In the genomic region with DNA sequence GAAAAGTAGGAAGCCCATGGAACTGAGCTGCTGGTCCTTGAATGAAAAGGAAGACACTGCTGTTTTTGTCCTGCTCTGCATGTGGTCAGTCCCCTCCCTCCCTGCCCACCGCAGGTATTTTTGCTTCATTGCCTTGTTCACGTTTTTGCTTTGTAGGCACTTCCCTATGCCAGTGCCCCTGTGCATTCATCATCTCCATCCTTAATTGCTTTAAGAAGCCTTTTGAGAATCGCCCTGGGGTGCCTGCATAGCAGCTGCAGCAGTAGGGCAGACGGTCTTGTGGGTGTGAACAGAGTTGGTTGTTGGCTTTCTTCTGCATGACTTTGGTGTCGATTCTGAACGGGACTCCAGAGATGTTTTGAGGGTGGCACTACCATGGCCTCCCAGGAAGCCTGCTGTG, we compare ENCODE assay signal across 9 cellular contexts.
A peak's percentile ranks its signal among the peaks of the same experiment; 100 is the strongest.
DNase-seq lines count a peak whose midpoint lies in the region; FAIRE-seq and TF ChIP-seq lines count a peak whose summit lies in the region.
"Had no signal": no experiment of that assay in that cellular context is flagged by ENCODE, and none has a peak within 500 bp of the region (broad histone marks: within the 10 kb centered on the region; RNA-seq: fewer than 3 reads in every experiment).

No MANE protein-coding gene starts in this region.

- CTCF ChIA-PET in activated CD4-positive, alpha-beta memory T cell treated with anti-CD3 and anti-CD28 coated beads for 36 hours (lab: Charles Lee), result no interaction called here

- intact Hi-C loops in activated CD4-positive, alpha-beta memory T cell treated with anti-CD3 and anti-CD28 coated beads for 36 hours (cut with micrococcal nuclease), result loop anchor here (5.0 to 10.0 kb wide), 4 partner anchors 125 to 398 kb away; a partner anchor contains a TSS

- H3K27me3 ChIP-seq in ACC112 (ENCODE audit: insufficient read depth, low read length), result no peaks in the 10 kb centered on the region

- no peak overlapping the region for H3K4me3 ChIP-seq in ACC112 (ENCODE audit: low read depth, low read length)

- H3K9me3 Mint-ChIP-seq in activated CD4-positive, alpha-beta memory T cell treated with anti-CD3 and anti-CD28 coated beads for 36 hours, result peaks cover 7% of the 10 kb centered on the region

- peaks cover 47% of the 10 kb centered on the region for H3K4me1 ChIP-seq in ACC112 (ENCODE audit: control insufficient read depth, insufficient read depth, low read length, unreplicated experiment)

- no peaks in the 10 kb centered on the region for H3K79me2 ChIP-seq in ACC112 (ENCODE audit: control insufficient read depth, insufficient read depth, low read length, unreplicated experiment)

- no peak overlapping the region for H2AFZ ChIP-seq in ACC112 (ENCODE audit: low read length, unreplicated experiment)

- FAIRE-seq in GM12892 (lab: Jason Lieb, UNC), result peak; percentile 89

- H3K36me3 Mint-ChIP-seq in activated CD4-positive, alpha-beta memory T cell treated with anti-CD3 and anti-CD28 coated beads for 36 hours, result peaks cover 3% of the 10 kb centered on the region

- no peak for DNase-seq in GM12892 (ENCODE audit: insufficient read length)
- no peak for DNase-seq in activated CD4-positive, alpha-beta memory T cell treated with anti-CD3 and anti-CD28 coated beads for 36 hours
- peak; percentile 29 for DNase-seq in kidney tubule cell (ENCODE audit: low spot score)
- no peak for DNase-seq in DMS 273 treated with DMSO at 0.1 percent for 48 hours (lab: John Stamatoyannopoulos, UW)
- DNase-seq in DMS53 (lab: John Stamatoyannopoulos, UW), result no peak
- DNase-seq in iPS-NIHi11 (ENCODE audit: low spot score), result no peak
- no peak for DNase-seq in caudate nucleus (lab: John Stamatoyannopoulos, UW)

- H3K27me3 Mint-ChIP-seq in activated CD4-positive, alpha-beta memory T cell treated with anti-CD3 and anti-CD28 coated beads for 36 hours, result peaks cover 3% of the 10 kb centered on the region

- peak overlapping the region; percentile 57 for H3K27ac Mint-ChIP-seq in activated CD4-positive, alpha-beta memory T cell treated with anti-CD3 and anti-CD28 coated beads for 36 hours

- H3K4me1 Mint-ChIP-seq in activated CD4-positive, alpha-beta memory T cell treated with anti-CD3 and anti-CD28 coated beads for 36 hours (ENCODE audit: low read depth), result peaks cover 47% of the 10 kb centered on the region

- H3K36me3 ChIP-seq in ACC112 (ENCODE audit: insufficient read depth, low read length), result no peaks in the 10 kb centered on the region

- no peak overlapping the region for H3K4me3 Mint-ChIP-seq in activated CD4-positive, alpha-beta memory T cell treated with anti-CD3 and anti-CD28 coated beads for 36 hours

- H3K27ac ChIP-seq in ACC112 (ENCODE audit: low read depth, low read length) (peak overlapping the region; percentile 94; the same call in 1 of the 2 replicates), caudate nucleus (ENCODE audit: low read depth, low read length) (no peak overlapping the region)
- H3K27ac ChIP-seq: C4-2B had no signal

- TF ChIP-seq POLR2A in GM12892 (IDR thresholded peaks at IDR 0.05; ENCODE audit: low read depth, low read length), result no peak

- POLR2A ChIA-PET in activated CD4-positive, alpha-beta memory T cell treated with anti-CD3 and anti-CD28 coated beads for 36 hours (lab: Charles Lee), result no interaction called here
